26 cellular contexts compared by ENCODE assay signal in the genomic region with DNA sequence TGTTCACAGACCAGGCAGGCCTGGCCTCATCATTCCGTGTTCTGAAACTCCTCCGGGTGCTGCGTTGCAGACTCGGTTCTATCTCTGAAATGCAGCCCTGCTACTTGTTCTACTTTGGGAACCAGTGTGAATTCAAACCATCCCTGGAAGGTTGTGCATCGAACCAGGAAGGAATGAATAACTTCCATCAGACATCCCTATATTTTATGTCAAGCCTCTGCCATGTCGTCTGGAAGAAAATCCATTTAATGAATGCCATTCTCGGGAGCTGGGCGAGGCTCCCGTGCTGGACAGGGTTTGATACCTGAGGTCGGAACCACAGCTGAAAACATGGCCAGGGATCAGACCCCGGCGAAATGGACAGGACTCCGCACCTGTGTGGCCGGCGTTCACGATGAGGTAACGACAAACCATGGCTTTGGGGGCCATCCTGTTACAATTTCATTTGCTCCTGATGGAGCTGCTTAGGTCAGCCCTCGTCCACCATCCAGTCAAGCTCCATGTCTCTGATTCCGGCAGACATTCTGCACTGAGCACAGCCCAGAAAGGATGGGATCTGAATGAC.
"Had no signal": no experiment of that assay in that cellular context is flagged by ENCODE, and none has a peak within 500 bp of the region (broad histone marks: within the 10 kb centered on the region; RNA-seq: fewer than 3 reads in every experiment).

No MANE protein-coding gene starts in this region.

- H3K27ac ChIP-seq: stomach, suprapubic skin, testis, thoracic aorta, thyroid gland, tibial artery, tibial nerve, transverse colon, upper lobe of left lung, upper lobe of right lung, uterus, vagina had no signal

- H3K4me3 ChIP-seq: stomach, suprapubic skin, testis, thoracic aorta, thyroid gland, tibial artery, tibial nerve, transverse colon, upper lobe of left lung, upper lobe of right lung, uterus, vagina had no signal

- H3K4me1 ChIP-seq: testis, thyroid gland, uterus had no signal

- H3K36me3 ChIP-seq: stomach, suprapubic skin, thoracic aorta, thyroid gland, tibial artery, tibial nerve, transverse colon, upper lobe of left lung, upper lobe of right lung, uterus, vagina had no signal

- ATAC-seq: stimulated activated effector memory CD8-positive, alpha-beta T cell treated with anti-CD3 and anti-CD28 coated beads, Interleukin-12 subunit alpha, Interleukin-12 subunit beta, amount 100 ng/mL, for 72 hours; stimulated activated memory B cell treated with anti-CD40 and anti-IgM and Interleukin-4, amounts not matched to agents 10 μg/mL and 1 μg/mL and 100 μg/mL, for 72 hours; stimulated activated naive B cell treated with anti-CD40 and anti-IgM and Interleukin-4, amounts not matched to agents 10 μg/mL and 1 μg/mL and 100 μg/mL, for 72 hours; stimulated activated naive CD8-positive, alpha-beta T cell treated with anti-CD3 and anti-CD28 coated beads, Interleukin-15, amount 100 ng/mL, for 72 hours; stimulated activated naive CD8-positive, alpha-beta T cell treated with anti-CD3 and anti-CD28 coated beads, Interleukin-15, Interleukin-2, amounts not matched to agents 100 U/mL and 50 U/mL, for 24 hours had no signal

- H3K27me3 ChIP-seq: testis, thyroid gland, tibial nerve, transverse colon, upper lobe of left lung, upper lobe of right lung, uterus, vagina had no signal

- DNase-seq: stimulated activated CD4-positive, alpha-beta T cell treated with anti-CD3 and anti-CD28 coated beads, Interleukin-2, amount 100 ng/mL, for 48 hours; stimulated activated CD4-positive, alpha-beta T cell treated with anti-CD3 and anti-CD28 coated beads, Interleukin-4, amount 100 ng/mL, for 1 hour; stimulated activated CD4-positive, alpha-beta T cell treated with anti-CD3 and anti-CD28 coated beads, Interleukin-4, amount 100 ng/mL, for 24 hours; stimulated activated CD4-positive, alpha-beta T cell treated with anti-CD3 and anti-CD28 coated beads, Interleukin-4, amount 100 ng/mL, for 4 hours; stimulated activated CD8-positive, alpha-beta memory T cell treated with anti-CD3 and anti-CD28 coated beads, Interleukin-4, amount 100 ng/mL, for 48 hours; stimulated activated naive B cell treated with anti-CD40 and anti-IgM and Interleukin-4, amounts not matched to agents 10 μg/mL and 1 μg/mL and 100 μg/mL, for 72 hours; stimulated activated naive CD4-positive, alpha-beta T cell; stimulated activated naive CD4-positive, alpha-beta T cell treated with Interleukin-2 at 50 U/mL for 16 hours; stimulated activated naive CD8-positive, alpha-beta T cell treated with anti-CD3 and anti-CD28 coated beads, Interleukin-15, amount 100 ng/mL, for 72 hours; stimulated activated naive CD8-positive, alpha-beta T cell treated with anti-CD3 and anti-CD28 coated beads, Interleukin-15, Interleukin-2, amounts not matched to agents 100 U/mL and 50 U/mL, for 24 hours; stomach; substantia nigra; testis; thyroid gland; tibial artery; transverse colon; trophoblast cell; upper lobe of left lung; upper lobe of right lung; uterus had no signal

- H3K9me3 ChIP-seq: suprapubic skin, testis, thoracic aorta, thyroid gland, tibial nerve, upper lobe of right lung, uterus, vagina had no signal
